Comparison of ENCODE assay signal across 8 cellular contexts in the genomic region with DNA sequence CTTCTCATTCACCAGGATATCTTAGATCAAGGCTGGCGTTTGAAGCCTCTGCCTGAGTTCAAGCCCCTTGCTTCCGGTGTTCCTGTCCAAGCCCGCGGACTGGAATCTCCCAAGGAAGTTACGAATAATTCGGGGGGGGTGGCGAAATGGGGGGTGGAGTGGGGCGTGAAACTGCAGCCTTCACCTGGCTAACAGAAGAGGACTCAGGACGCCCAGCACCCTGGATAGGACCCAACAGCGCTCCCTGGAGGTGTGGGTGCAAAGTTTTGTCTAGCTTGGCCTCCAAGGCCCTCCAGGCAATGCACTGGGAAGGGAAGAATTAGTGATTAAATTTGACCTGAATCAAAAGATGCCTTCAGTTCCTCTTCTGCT. TPM values are rescaled to one million over a fixed set of nuclear protein-coding genes. Genes with fewer than 3 reads are reported as not detected.
DNase-seq lines count a peak whose midpoint lies in the region; ATAC-seq, FAIRE-seq and TF ChIP-seq lines count a peak whose summit lies in the region.

No MANE protein-coding gene starts in this region.

- no peaks in the 10 kb centered on the region for H3K9me3 ChIP-seq in HUES64 (ENCODE audit: insufficient read depth, low read depth, low read length)
- H3K9me3 ChIP-seq in thoracic aorta = no peaks in the 10 kb centered on the region

- H3K4me1 ChIP-seq in HUES64 (ENCODE audit: insufficient read depth, low read length) (peaks cover 29% of the 10 kb centered on the region), foreskin keratinocyte (peaks cover 16% of the 10 kb centered on the region), thoracic aorta (ENCODE audit: control insufficient read depth in 1 of 2, low read depth in 2 of 2) (peaks cover 19 to 42% of the 10 kb centered on the region in 2 donors)

- H3K4me3 ChIP-seq in HUES64 (ENCODE audit: low read length) (peak overlapping the region; percentile 95), thoracic aorta (peak overlapping the region; percentile 92)

- H3K36me3 ChIP-seq in HUES64 (ENCODE audit: insufficient read depth, low read length) (no peaks in the 10 kb centered on the region; the same call in 1 of the 2 replicates), thoracic aorta (no peaks in the 10 kb centered on the region)

- H3K9ac ChIP-seq in HUES64 (ENCODE audit: low read depth, low read length) = peak overlapping the region; percentile 85

- H3K27ac ChIP-seq in HUES64 (ENCODE audit: low read depth, low read length) (no peak overlapping the region), foreskin keratinocyte (peak overlapping the region; percentile 54), thoracic aorta (peak overlapping the region; percentile 90 to 92)

- TF ChIP-seq CTCF in foreskin keratinocyte (conservative IDR thresholded peaks at IDR 0.05) (peak; percentile 80), thoracic aorta (IDR thresholded peaks at IDR 0.05) (peak; percentile 55)

- ATAC-seq in foreskin keratinocyte = peak; percentile 59
- ATAC-seq in thoracic aorta (ENCODE audit: insufficient number of reproducible peaks, low FRiP score, low read depth) = no peak

- peaks cover 11% of the 10 kb centered on the region for H3K27me3 ChIP-seq in HUES64 (ENCODE audit: insufficient read depth, low read length)
- H3K27me3 ChIP-seq in foreskin keratinocyte = peaks cover 14% of the 10 kb centered on the region
- no peaks in the 10 kb centered on the region for H3K27me3 ChIP-seq in thoracic aorta (replicated peaks; ENCODE audit: insufficient read depth)

- WGBS in HUES64 = 30% methylated on average over 10 of the region's 10 CpGs

- FAIRE-seq in GM12892 (lab: Jason Lieb, UNC) = no peak

- TF ChIP-seq POLR2A in GM12892 (IDR thresholded peaks at IDR 0.05; ENCODE audit: low read depth, low read length) = no peak

- DNase-seq in GM12892 (ENCODE audit: insufficient read length) (peak; percentile 28), RPMI7951 (ENCODE audit: low read depth) (peak; percentile 89), foreskin keratinocyte (peak; percentile 61 to 79), occipital lobe (lab: John Stamatoyannopoulos, UW) (peak; percentile 55), thoracic aorta (ENCODE audit: low spot score) (no peak), GM19240 (ENCODE audit: insufficient read length, low spot score) (no peak)
- DNase-seq in activated effector memory CD4-positive, alpha-beta T cell treated with anti-CD3 and anti-CD28 coated beads, Interleukin-2, amount 50 U/mL, for 16 hours = peak; percentile 94

RNA-seq across cellular contexts. Expression of a gene that starts 0.9 kb away (rescaled TPM):
- 2.2 TPM for polyA plus RNA-seq in GM12892 (2012; ENCODE audit: missing spikeins)
- 54.8 TPM for polyA plus RNA-seq in HUES64 (2013, experiment 1 of 2)
- polyA plus RNA-seq in HUES64 (2013, experiment 2 of 2) = 66.3 TPM
- 132 and 150 TPM in 2 replicates for total RNA-seq in RPMI7951 (2014; rRNA removed; shearing (Covaris generic))
- total RNA-seq in foreskin keratinocyte (5.0 and 5.9 TPM in 2 replicates), occipital lobe (122 TPM), thoracic aorta (10 to 100 TPM; 81.4 to 85.6 TPM)
- 2.9 and 3.7 TPM in 2 replicates for polyA plus RNA-seq in foreskin keratinocyte

Comparison
In these comparisons a context has a peak if more than half of its experiments do, and no peak if none do; other contexts are left out.
1. DNase-seq: peak in GM12892 (single experiment), RPMI7951 (single experiment), activated effector memory CD4-positive, alpha-beta T cell treated with anti-CD3 and anti-CD28 coated beads, Interleukin-2, amount 50 U/mL, for 16 hours (single experiment), foreskin keratinocyte (2 of 2) and occipital lobe (single experiment); none in thoracic aorta (single experiment) and GM19240 (single experiment).
2. RNA of a gene that starts 0.9 kb away (total RNA-seq): 132 to 150 TPM in RPMI7951, 122 TPM in occipital lobe (single experiment) and 81.4 to 85.6 TPM in thoracic aorta; 5.0 to 5.9 TPM in foreskin keratinocyte; every median in the first group is over 10 times any median in the second.